ENCODE assay signal across 13 cellular contexts in genomic region chr9:108002296-108003056, GRCh38.
DNase-seq lines count a peak whose midpoint lies in the region; ATAC-seq and TF ChIP-seq lines count a peak whose summit lies in the region.
"Had no signal": no experiment of that assay in that cellular context is flagged by ENCODE, and none has a peak within 500 bp of the region (broad histone marks: within the 10 kb centered on the region; RNA-seq: fewer than 3 reads in every experiment).

No MANE protein-coding gene starts in this region.

- H3K4me3 ChIP-seq in IMR-90 (ENCODE audit: insufficient read depth, low read depth, low read length): no peak overlapping the region
- H3K4me3 ChIP-seq in cardiac fibroblast (replicated peaks in 1 of 2; ENCODE audit: low read depth in 2 of 2, low read length in 2 of 2): no peak overlapping the region
- no peak overlapping the region for H3K4me3 ChIP-seq in left lung
- H3K4me3 ChIP-seq: dorsolateral prefrontal cortex had no signal

- WGBS in IMR-90 (ENCODE audit: extremely low coverage in 2 of 2, insufficient read length in 1 of 2), 2 experiments: 11% methylated on average over 9 of the region's 17 CpGs; no CpG with 5 or more reads in 1 of the 2 experiments

- peak overlapping the region; percentile 2; the same call in 1 of the 3 replicates for H2BK15ac ChIP-seq in IMR-90 (ENCODE audit: low read depth, low read length)

- H3K36me3 ChIP-seq in IMR-90 (ENCODE audit: control insufficient read depth, insufficient read depth, low read length) (no peaks in the 10 kb centered on the region), left lung (no peaks in the 10 kb centered on the region)

- H2BK20ac ChIP-seq in IMR-90 (ENCODE audit: low read depth, low read length): peak overlapping the region; percentile 17; the same call in 1 of the 2 replicates

- peak overlapping the region; percentile 26; the same call in 1 of the 2 replicates for H4K5ac ChIP-seq in IMR-90 (ENCODE audit: low read depth, low read length)

- H3K9me3 Mint-ChIP-seq in stimulated activated naive B cell treated with anti-CD40 and anti-IgM and Interleukin-4, amounts not matched to agents 10 μg/mL and 1 μg/mL and 100 μg/mL, for 72 hours: no peaks in the 10 kb centered on the region
- H3K9me3 Mint-ChIP-seq in CD14-positive monocyte: peaks cover 0 to 3% (median 0%) of the 10 kb centered on the region in 7 donors
- no peaks in the 10 kb centered on the region for H3K9me3 Mint-ChIP-seq in activated T-cell treated with anti-CD3 and anti-CD28 coated beads, Interleukin-2, amount 50 U/mL, for 4 hours
- H3K9me3 Mint-ChIP-seq: activated T-cell treated with anti-CD3 and anti-CD28 coated beads, Interleukin-2, amount 50 U/mL, for 24 hours; stimulated activated memory B cell treated with anti-CD40 and anti-IgM and Interleukin-4, amounts not matched to agents 10 μg/mL and 1 μg/mL and 100 μg/mL, for 72 hours had no signal

- H4K20me1 ChIP-seq in IMR-90 (ENCODE audit: insufficient read depth, low read length): no peaks in the 10 kb centered on the region

- peaks cover 0 to 3% of the 10 kb centered on the region in 2 donors for H3K4me1 Mint-ChIP-seq in stimulated activated naive B cell treated with anti-CD40 and anti-IgM and Interleukin-4, amounts not matched to agents 10 μg/mL and 1 μg/mL and 100 μg/mL, for 72 hours
- peaks cover 16% of the 10 kb centered on the region for H3K4me1 Mint-ChIP-seq in CD14-positive monocyte
- no peaks in the 10 kb centered on the region for H3K4me1 Mint-ChIP-seq in activated T-cell treated with anti-CD3 and anti-CD28 coated beads, Interleukin-2, amount 50 U/mL, for 4 hours (ENCODE audit: low read depth)
- H3K4me1 Mint-ChIP-seq: CD4-positive, alpha-beta memory T cell; stimulated activated memory B cell treated with anti-CD40 and anti-IgM and Interleukin-4, amounts not matched to agents 10 μg/mL and 1 μg/mL and 100 μg/mL, for 72 hours had no signal

- H3K27ac Mint-ChIP-seq in stimulated activated naive B cell treated with anti-CD40 and anti-IgM and Interleukin-4, amounts not matched to agents 10 μg/mL and 1 μg/mL and 100 μg/mL, for 72 hours: no peak overlapping the region
- H3K27ac Mint-ChIP-seq in CD14-positive monocyte: peak overlapping the region in 3 of 7 donors; percentile 7 to 23 (median 15)
- H3K27ac Mint-ChIP-seq: activated T-cell treated with anti-CD3 and anti-CD28 coated beads, Interleukin-2, amount 50 U/mL, for 24 hours; CD4-positive, alpha-beta memory T cell; stimulated activated memory B cell treated with anti-CD40 and anti-IgM and Interleukin-4, amounts not matched to agents 10 μg/mL and 1 μg/mL and 100 μg/mL, for 72 hours had no signal

- H3K4ac ChIP-seq in IMR-90 (ENCODE audit: low read depth, low read length): peak overlapping the region; percentile 56; the same call in 1 of the 2 replicates

- DNase-seq in IMR-90 (peak; percentile 66), cardiac fibroblast (ENCODE audit: low read depth in 2 of 2) (peak; percentile 34 to 74), left lung (peak in 1 of 2 donors; percentile 55), CD14-positive monocyte (ENCODE audit: low spot score) (no peak)
- no peak for DNase-seq in stimulated activated naive B cell treated with anti-CD40 and anti-IgM and Interleukin-4, amounts not matched to agents 10 μg/mL and 1 μg/mL and 100 μg/mL, for 72 hours
- DNase-seq in stimulated activated CD4-positive, alpha-beta T cell treated with anti-CD3 and anti-CD28 coated beads, Interleukin-4, amount 100 ng/mL, for 24 hours: no peak
- DNase-seq in activated CD8-positive, alpha-beta memory T cell treated with anti-CD3 and anti-CD28 coated beads, Interleukin-2, amount 50 U/mL, for 48 hours: no peak
- no peak for DNase-seq in activated T-cell treated with anti-CD3 and anti-CD28 coated beads, Interleukin-2, amount 50 U/mL, for 4 hours
- DNase-seq: activated CD4-positive, alpha-beta T cell treated with anti-CD3 and anti-CD28 coated beads for 1 hour; activated T-cell treated with anti-CD3 and anti-CD28 coated beads, Interleukin-2, amount 50 U/mL, for 24 hours; CD4-positive, alpha-beta memory T cell; dorsolateral prefrontal cortex had no signal

- H4K8ac ChIP-seq in IMR-90 (ENCODE audit: low read depth in 2 of 2, low read length in 2 of 2): peak overlapping the region in 1 of 2 experiments; percentile 43; a peak in 1 of 4 replicates

- dilution Hi-C loops in IMR-90 (cut with HindIII; ENCODE audit: low sequenced_read_pairs, unreplicated experiment): no loop called here

- no peak for TF ChIP-seq POLR2A in IMR-90 (IDR thresholded peaks at IDR 0.05; ENCODE audit: low read depth, low read length)

- peaks cover 3% of the 10 kb centered on the region; the same call in 1 of the 2 replicates for H3K27me3 ChIP-seq in IMR-90 (ENCODE audit: control insufficient read depth, insufficient read depth, low read length)
- H3K27me3 ChIP-seq in left lung: no peaks in the 10 kb centered on the region

- H3K9me1 ChIP-seq in IMR-90 (ENCODE audit: insufficient read depth, low read length): no peaks in the 10 kb centered on the region

- peaks cover 35 to 40% of the 10 kb centered on the region in 2 donors for H3K27me3 Mint-ChIP-seq in stimulated activated naive B cell treated with anti-CD40 and anti-IgM and Interleukin-4, amounts not matched to agents 10 μg/mL and 1 μg/mL and 100 μg/mL, for 72 hours
- H3K27me3 Mint-ChIP-seq in CD14-positive monocyte (ENCODE audit: low read depth in 3 of 3): peaks cover 3 to 6% (median 4%) of the 10 kb centered on the region in 3 donors
- H3K27me3 Mint-ChIP-seq in activated T-cell treated with anti-CD3 and anti-CD28 coated beads, Interleukin-2, amount 50 U/mL, for 4 hours (ENCODE audit: low read depth): no peaks in the 10 kb centered on the region
- H3K27me3 Mint-ChIP-seq: activated T-cell treated with anti-CD3 and anti-CD28 coated beads, Interleukin-2, amount 50 U/mL, for 24 hours; CD4-positive, alpha-beta memory T cell had no signal

- H3K27ac ChIP-seq in IMR-90 (ENCODE audit: insufficient read depth, low read length): peak overlapping the region; percentile 69; the same call in 1 of the 2 replicates
- H3K27ac ChIP-seq in left lung: peak overlapping the region in 1 of 2 donors; percentile 60
- H3K27ac ChIP-seq: dorsolateral prefrontal cortex had no signal

- H2BK120ac ChIP-seq in IMR-90 (ENCODE audit: low read depth, low read length): peak overlapping the region; percentile 53

- peak overlapping the region; percentile 65 for H3K14ac ChIP-seq in IMR-90 (replicated peaks; ENCODE audit: low read depth, low read length)

- peak overlapping the region; percentile 66 for H2AK9ac ChIP-seq in IMR-90 (replicated peaks; ENCODE audit: low read depth, low read length, poor library complexity)

- BruUV-seq in IMR-90 (replicated peaks; lab: Mats Ljungman, UMichigan): no TSS peak

- H3K36me3 Mint-ChIP-seq in stimulated activated naive B cell treated with anti-CD40 and anti-IgM and Interleukin-4, amounts not matched to agents 10 μg/mL and 1 μg/mL and 100 μg/mL, for 72 hours: peaks cover 0 to 3% of the 10 kb centered on the region in 2 donors
- peaks cover 22 to 23% of the 10 kb centered on the region in 2 donors for H3K36me3 Mint-ChIP-seq in CD14-positive monocyte
- H3K36me3 Mint-ChIP-seq in activated T-cell treated with anti-CD3 and anti-CD28 coated beads, Interleukin-2, amount 50 U/mL, for 4 hours (ENCODE audit: insufficient read depth): no peaks in the 10 kb centered on the region
- H3K36me3 Mint-ChIP-seq: CD4-positive, alpha-beta memory T cell; stimulated activated memory B cell treated with anti-CD40 and anti-IgM and Interleukin-4, amounts not matched to agents 10 μg/mL and 1 μg/mL and 100 μg/mL, for 72 hours had no signal

- ATAC-seq in IMR-90 (ENCODE audit: low read depth) (peak; percentile 93), left lung (peak; percentile 84)
- ATAC-seq in stimulated activated naive B cell treated with anti-CD40 and anti-IgM and Interleukin-4, amounts not matched to agents 10 μg/mL and 1 μg/mL and 100 μg/mL, for 72 hours (replicated peaks): peak; percentile 29 to 64
- no peak for ATAC-seq in activated T-cell treated with anti-CD3 and anti-CD28 coated beads, Interleukin-2, amount 50 U/mL, for 4 hours
- ATAC-seq: stimulated activated memory B cell treated with anti-CD40 and anti-IgM and Interleukin-4, amounts not matched to agents 10 μg/mL and 1 μg/mL and 100 μg/mL, for 72 hours had no signal

- H3K9ac ChIP-seq in IMR-90 (ENCODE audit: low read depth, low read length): peak overlapping the region; percentile 33; the same call in 1 of the 2 replicates

- no peak overlapping the region for H2AK5ac ChIP-seq in IMR-90 (ENCODE audit: low read depth, low read length)

- H3K18ac ChIP-seq in IMR-90 (ENCODE audit: low read depth, low read length): peak overlapping the region; percentile 48; the same call in 1 of the 2 replicates

- H3K23ac ChIP-seq in IMR-90 (ENCODE audit: low read depth, low read length): peak overlapping the region; percentile 42

- H3K4me1 ChIP-seq in IMR-90 (ENCODE audit: control insufficient read depth, insufficient read depth, low read length): peaks cover 5% of the 10 kb centered on the region; the same call in 1 of the 2 replicates
- H3K4me1 ChIP-seq in left lung: no peaks in the 10 kb centered on the region

- in situ Hi-C loops in IMR-90 (cut with MboI; ENCODE audit: low sequenced_read_pairs): no loop called here

- TF ChIP-seq CTCF in IMR-90 (conservative IDR thresholded peaks at IDR 0.05; ENCODE audit: low read depth, low read length) (no peak), cardiac fibroblast (IDR thresholded peaks at IDR 0.05; ENCODE audit: low read depth, low read length) (no peak), left lung (IDR thresholded peaks at IDR 0.05) (no peak), CD14-positive monocyte (IDR thresholded peaks at IDR 0.05) (no peak)

- H2BK5ac ChIP-seq in IMR-90 (ENCODE audit: low read depth, low read length, poor library complexity, severe bottlenecking): no peak overlapping the region

- intact Hi-C loops in IMR-90 (cut with micrococcal nuclease): no loop called here
- intact Hi-C loops in left lung (cut with DNase I): no loop called here
- intact Hi-C loops in CD14-positive monocyte (cut with micrococcal nuclease): no loop called here

- H3K56ac ChIP-seq in IMR-90 (ENCODE audit: extremely low read depth, insufficient read depth, low read length): no peak overlapping the region

- H3K9me3 ChIP-seq in IMR-90 (ENCODE audit: control insufficient read depth, insufficient read depth, low read length) (no peaks in the 10 kb centered on the region), left lung (no peaks in the 10 kb centered on the region)

- peak overlapping the region; percentile 73 for H2AFZ ChIP-seq in IMR-90 (replicated peaks; ENCODE audit: low read length, poor library complexity)

- CTCF ChIA-PET in IMR-90 (lab: Yijun Ruan, JAX): interaction anchor here (1.1 to 1.5 kb wide), 2 partner anchors 9 to 55 kb away, joined by 3 read pairs; no protein-coding TSS in a partner anchor

- peak overlapping the region; percentile 68; the same call in 1 of the 2 replicates for H3K4me2 ChIP-seq in IMR-90 (ENCODE audit: low read depth, low read length)

- no peak overlapping the region for H3K4me3 Mint-ChIP-seq in stimulated activated naive B cell treated with anti-CD40 and anti-IgM and Interleukin-4, amounts not matched to agents 10 μg/mL and 1 μg/mL and 100 μg/mL, for 72 hours
- H3K4me3 Mint-ChIP-seq in CD14-positive monocyte: peak overlapping the region in 1 of 2 donors; percentile 44
- no peak overlapping the region for H3K4me3 Mint-ChIP-seq in activated T-cell treated with anti-CD3 and anti-CD28 coated beads, Interleukin-2, amount 50 U/mL, for 4 hours
- H3K4me3 Mint-ChIP-seq: activated T-cell treated with anti-CD3 and anti-CD28 coated beads, Interleukin-2, amount 50 U/mL, for 24 hours; CD4-positive, alpha-beta memory T cell; stimulated activated memory B cell treated with anti-CD40 and anti-IgM and Interleukin-4, amounts not matched to agents 10 μg/mL and 1 μg/mL and 100 μg/mL, for 72 hours had no signal

- POLR2A ChIA-PET in IMR-90 (lab: Charles Lee; ENCODE audit: unreplicated experiment): no interaction called here

- H4K91ac ChIP-seq in IMR-90 (ENCODE audit: insufficient read depth, low read depth, low read length): no peak overlapping the region

- TF ChIP-seq RAD21 in IMR-90 (IDR thresholded peaks at IDR 0.05; ENCODE audit: low read length): no peak

- H3K79me1 ChIP-seq in IMR-90 (ENCODE audit: low read depth in 1 of 2, low read length in 2 of 2): no peaks in the 10 kb centered on the region

Comparison
In these comparisons a context has a peak if more than half of its experiments do, and no peak if none do; other contexts are left out.
1. ATAC-seq: peak in IMR-90 (single experiment), left lung (single experiment) and stimulated activated naive B cell treated with anti-CD40 and anti-IgM and Interleukin-4, amounts not matched to agents 10 μg/mL and 1 μg/mL and 100 μg/mL, for 72 hours (2 of 2); none in activated T-cell treated with anti-CD3 and anti-CD28 coated beads, Interleukin-2, amount 50 U/mL, for 4 hours (0 of 2).
2. DNase-seq: peak in IMR-90 (single experiment) and cardiac fibroblast (2 of 2); none in stimulated activated naive B cell treated with anti-CD40 and anti-IgM and Interleukin-4, amounts not matched to agents 10 μg/mL and 1 μg/mL and 100 μg/mL, for 72 hours (single experiment), stimulated activated CD4-positive, alpha-beta T cell treated with anti-CD3 and anti-CD28 coated beads, Interleukin-4, amount 100 ng/mL, for 24 hours (single experiment), CD14-positive monocyte (single experiment), activated CD8-positive, alpha-beta memory T cell treated with anti-CD3 and anti-CD28 coated beads, Interleukin-2, amount 50 U/mL, for 48 hours (single experiment) and activated T-cell treated with anti-CD3 and anti-CD28 coated beads, Interleukin-2, amount 50 U/mL, for 4 hours (single experiment).